32 cellular contexts compared by ENCODE assay signal in the genomic region with DNA sequence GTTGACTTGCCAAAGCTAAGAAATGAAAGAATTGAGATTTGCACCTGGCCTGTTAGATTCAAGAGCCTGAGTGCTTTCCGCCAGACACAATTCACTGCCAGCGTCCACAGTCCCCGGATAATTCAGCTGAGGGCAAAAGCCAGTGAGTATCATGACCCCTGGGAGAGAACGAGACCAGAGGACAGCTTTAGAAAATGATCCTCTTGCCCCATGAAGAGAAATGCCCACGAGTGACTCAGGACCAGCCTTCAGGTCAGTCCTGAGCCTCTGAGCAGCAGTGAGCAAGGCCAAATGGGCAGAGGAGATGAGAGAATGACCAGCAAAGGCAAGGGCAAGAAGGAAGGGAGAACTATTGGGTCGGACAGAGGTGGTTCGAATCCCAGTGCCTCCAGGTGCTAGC.
"Had no signal": no experiment of that assay in that cellular context is flagged by ENCODE, and none has a peak within 500 bp of the region (broad histone marks: within the 10 kb centered on the region; RNA-seq: fewer than 3 reads in every experiment).

No MANE protein-coding gene starts in this region.

- H3K9me3 ChIP-seq: MG63, Peyer's patch had no signal

- H3K36me3 ChIP-seq: MG63, Peyer's patch had no signal

- ATAC-seq: activated CD4-positive, alpha-beta T cell treated with anti-CD3 and anti-CD28 coated beads for 36 hours; activated CD4-positive, CD25-positive, alpha-beta regulatory T cell treated with anti-CD3 and anti-CD28 coated beads, Interleukin-2, amount 50 U/mL, for 24 hours; activated CD8-positive, alpha-beta T cell treated with anti-CD3 and anti-CD28 coated beads, Interleukin-2, amount 10 ng/mL, durations not matched to agents 7 days and 5 days; activated naive CD8-positive, alpha-beta T cell treated with anti-CD3 and anti-CD28 coated beads, Interleukin-2, amount 50 U/mL, for 24 hours; PC-3 had no signal

- H3K27me3 Mint-ChIP-seq: activated CD4-positive, alpha-beta T cell treated with anti-CD3 and anti-CD28 coated beads, Interleukin-2, amount 10 ng/mL, durations not matched to agents 7 days and 5 days; activated naive CD8-positive, alpha-beta T cell; brain had no signal

- DNase-seq: activated CD4-positive, alpha-beta T cell treated with anti-CD3 and anti-CD28 coated beads for 36 hours; activated CD4-positive, alpha-beta T cell treated with anti-CD3 and anti-CD28 coated beads, Interleukin-2, amount 10 ng/mL, durations not matched to agents 7 days and 5 days; activated CD4-positive, alpha-beta T cell treated with anti-CD3 and anti-CD28 coated beads, Interleukin-2, amount 50 U/mL, for 48 hours; activated CD8-positive, alpha-beta memory T cell treated with anti-CD3 and anti-CD28 coated beads, Interleukin-2, amount 50 U/mL, for 4 hours; activated CD8-positive, alpha-beta T cell treated with anti-CD3 and anti-CD28 coated beads, Interleukin-2, amount 10 ng/mL, durations not matched to agents 7 days and 5 days; activated effector memory CD4-positive, alpha-beta T cell treated with Interleukin-2 at 50 U/mL for 16 hours; activated naive CD4-positive, alpha-beta T cell treated with anti-CD3 and anti-CD28 coated beads, Interleukin-2, amount 10 ng/mL, durations not matched to agents 7 days and 5 days; activated naive CD8-positive, alpha-beta T cell treated with anti-CD3 and anti-CD28 coated beads, Interleukin-2, amount 50 U/mL, for 24 hours; activated T-cell treated with anti-CD3 and anti-CD28 coated beads, Interleukin-2, amount 50 U/mL, for 48 hours; anterior cingulate cortex; Kasumi-1; KG1; MG63; NCI-H1048; NCI-H1105 treated with DMSO at 0.1 percent for 48 hours; NCI-H1436; NCI-H1694; NCI-H1930; NCI-H2081 treated with DMSO at 0.1 percent for 48 hours; NCI-H510A; NCI-H526; NCI-H748 treated with DMSO at 0.1 percent for 48 hours; NK-92 treated with Interleukin-12 subunit alpha and Interleukin-12 subunit beta, amount 100 ng/mL, for 24 hours; PC-3; Peyer's patch; RPMI8226; SIG-M5 had no signal

- H3K4me3 ChIP-seq: MG63, Peyer's patch, SK-N-MC had no signal

- H3K9me3 Mint-ChIP-seq: activated CD4-positive, alpha-beta T cell treated with anti-CD3 and anti-CD28 coated beads, Interleukin-2, amount 10 ng/mL, durations not matched to agents 7 days and 5 days; activated naive CD4-positive, alpha-beta T cell treated with anti-CD3 and anti-CD28 coated beads, Interleukin-2, amount 10 ng/mL, durations not matched to agents 7 days and 5 days; activated naive CD8-positive, alpha-beta T cell treated with anti-CD3 and anti-CD28 coated beads, Interleukin-2, amount 50 U/mL, for 24 hours; brain; T-helper 2 cell treated with Interferon-gamma antibody and Interleukin-4, amounts not matched to agents 5 μg/mL and 100 μg/mL, for 36 hours had no signal

- H3K27ac Mint-ChIP-seq: activated CD4-positive, alpha-beta T cell treated with anti-CD3 and anti-CD28 coated beads for 36 hours; activated CD4-positive, alpha-beta T cell treated with anti-CD3 and anti-CD28 coated beads, Interleukin-2, amount 10 ng/mL, durations not matched to agents 7 days and 5 days; activated CD8-positive, alpha-beta T cell treated with anti-CD3 and anti-CD28 coated beads, Interleukin-2, amount 10 ng/mL, durations not matched to agents 7 days and 5 days; activated naive CD4-positive, alpha-beta T cell treated with anti-CD3 and anti-CD28 coated beads, Interleukin-2, amount 10 ng/mL, durations not matched to agents 7 days and 5 days; activated naive CD8-positive, alpha-beta T cell; activated naive CD8-positive, alpha-beta T cell treated with anti-CD3 and anti-CD28 coated beads, Interleukin-2, amount 50 U/mL, for 24 hours; brain; T-helper 2 cell treated with Interferon-gamma antibody and Interleukin-4, amounts not matched to agents 5 μg/mL and 100 μg/mL, for 36 hours had no signal

- H3K27me3 ChIP-seq: MG63, Peyer's patch had no signal

- H3K27ac ChIP-seq: Peyer's patch, SK-N-MC had no signal

- H3K36me3 Mint-ChIP-seq: activated naive CD4-positive, alpha-beta T cell treated with anti-CD3 and anti-CD28 coated beads, Interleukin-2, amount 10 ng/mL, durations not matched to agents 7 days and 5 days; activated naive CD8-positive, alpha-beta T cell; brain had no signal

- H3K4me1 Mint-ChIP-seq: activated CD4-positive, alpha-beta T cell treated with anti-CD3 and anti-CD28 coated beads for 36 hours; activated CD4-positive, alpha-beta T cell treated with anti-CD3 and anti-CD28 coated beads, Interleukin-2, amount 10 ng/mL, durations not matched to agents 7 days and 5 days; activated naive CD4-positive, alpha-beta T cell treated with anti-CD3 and anti-CD28 coated beads, Interleukin-2, amount 10 ng/mL, durations not matched to agents 7 days and 5 days; activated naive CD8-positive, alpha-beta T cell treated with anti-CD3 and anti-CD28 coated beads, Interleukin-2, amount 50 U/mL, for 24 hours; brain had no signal

- H3K4me1 ChIP-seq: Peyer's patch had no signal

- H3K4me3 Mint-ChIP-seq: activated CD4-positive, alpha-beta T cell treated with anti-CD3 and anti-CD28 coated beads for 36 hours; activated CD4-positive, alpha-beta T cell treated with anti-CD3 and anti-CD28 coated beads, Interleukin-2, amount 10 ng/mL, durations not matched to agents 7 days and 5 days; activated CD8-positive, alpha-beta T cell treated with anti-CD3 and anti-CD28 coated beads, Interleukin-2, amount 10 ng/mL, durations not matched to agents 7 days and 5 days; activated naive CD4-positive, alpha-beta T cell treated with anti-CD3 and anti-CD28 coated beads, Interleukin-2, amount 10 ng/mL, durations not matched to agents 7 days and 5 days; activated naive CD8-positive, alpha-beta T cell; activated naive CD8-positive, alpha-beta T cell treated with anti-CD3 and anti-CD28 coated beads, Interleukin-2, amount 50 U/mL, for 24 hours; brain; T-helper 2 cell treated with Interferon-gamma antibody and Interleukin-4, amounts not matched to agents 5 μg/mL and 100 μg/mL, for 36 hours had no signal
